ENCODE assay signal across 22 cellular contexts in genomic region chr16:28900601-28901000, GRCh38. TPM values are rescaled to one million over a fixed set of nuclear protein-coding genes. Genes with fewer than 3 reads are reported as not detected.
"Had no signal": no experiment of that assay in that cellular context is flagged by ENCODE, and none has a peak within 500 bp of the region (broad histone marks: within the 10 kb centered on the region; RNA-seq: fewer than 3 reads in every experiment).

No MANE protein-coding gene starts in this region.

- H3K4me3 Mint-ChIP-seq: activated T-helper 1 cell treated with anti-CD3 and anti-CD28 coated beads, Interleukin-12 subunit alpha, Interleukin-12 subunit beta, Interleukin-2, Interleukin-4 antibody, amounts not matched to agents 30 ng/mL and 10 ng/mL and 1 ng/mL, durations not matched to agents 14 hours and 24 hours and 36 hours; memory B cell; neural crest cell had no signal

- H3K27ac Mint-ChIP-seq: activated T-helper 1 cell treated with anti-CD3 and anti-CD28 coated beads, Interleukin-12 subunit alpha, Interleukin-12 subunit beta, Interleukin-2, Interleukin-4 antibody, amounts not matched to agents 30 ng/mL and 10 ng/mL and 1 ng/mL, durations not matched to agents 14 hours and 24 hours and 36 hours; memory B cell had no signal

- H3K4me1 Mint-ChIP-seq: neural crest cell had no signal

- H3K27ac ChIP-seq: adrenal gland, esophagus muscularis mucosa, prostate gland, right atrium auricular region, tibial artery, VCaP had no signal

- DNase-seq: activated CD4-positive, alpha-beta T cell treated with anti-CD3 and anti-CD28 coated beads, Interleukin-2, amount 50 U/mL, for 4 hours; activated CD4-positive, CD25-positive, alpha-beta regulatory T cell treated with anti-CD3 and anti-CD28 coated beads, Interleukin-2, amount 50 U/mL, for 72 hours; activated gamma-delta T cell treated with Interleukin-2 at 50 U/mL for 16 hours; activated T-cell treated with anti-CD3 and anti-CD28 coated beads for 4 hours; adrenal gland; dermis blood vessel endothelial cell; effector memory CD4-positive, alpha-beta T cell; stimulated activated CD4-positive, alpha-beta T cell treated with anti-CD3 and anti-CD28 coated beads, Interleukin-2, amount 100 ng/mL, for 24 hours; stimulated activated naive CD8-positive, alpha-beta T cell treated with anti-CD3 and anti-CD28 coated beads, Interleukin-15, Interleukin-2, amounts not matched to agents 100 U/mL and 50 U/mL, for 24 hours; substantia nigra; T-helper 2 cell; tibial artery had no signal

- H3K9me3 Mint-ChIP-seq: activated naive CD4-positive, alpha-beta T cell treated with anti-CD3 and anti-CD28 coated beads, Interleukin-2, amount 50 U/mL, for 72 hours; activated T-helper 1 cell treated with anti-CD3 and anti-CD28 coated beads, Interleukin-12 subunit alpha, Interleukin-12 subunit beta, Interleukin-2, Interleukin-4 antibody, amounts not matched to agents 30 ng/mL and 10 ng/mL and 1 ng/mL, durations not matched to agents 14 hours and 24 hours and 36 hours; memory B cell; neural crest cell had no signal

- H3K27me3 Mint-ChIP-seq: memory B cell had no signal

- H3K4me1 ChIP-seq: adrenal gland, esophagus muscularis mucosa, prostate gland, right atrium auricular region, tibial artery had no signal

- ATAC-seq: activated naive CD4-positive, alpha-beta T cell treated with anti-CD3 and anti-CD28 coated beads, Interleukin-2, amount 50 U/mL, for 72 hours; stimulated activated naive CD8-positive, alpha-beta T cell treated with anti-CD3 and anti-CD28 coated beads, Interleukin-15, Interleukin-2, amounts not matched to agents 100 U/mL and 50 U/mL, for 24 hours had no signal

- H3K36me3 ChIP-seq: prostate gland had no signal

- H3K36me3 Mint-ChIP-seq: activated naive CD4-positive, alpha-beta T cell treated with anti-CD3 and anti-CD28 coated beads, Interleukin-2, amount 50 U/mL, for 72 hours had no signal

- H3K4me3 ChIP-seq: adrenal gland, esophagus muscularis mucosa, prostate gland, right atrium auricular region, tibial artery had no signal

- H3K9me3 ChIP-seq: adrenal gland, esophagus muscularis mucosa, prostate gland, right atrium auricular region, tibial artery had no signal

- H3K27me3 ChIP-seq: adrenal gland, esophagus muscularis mucosa, right atrium auricular region, tibial artery had no signal

RNA-seq across cellular contexts. Expression of gene ATP2A1, which starts 22.3 kb away (rescaled TPM):
- total RNA-seq: dermis blood vessel endothelial cell had no signal

RNA-seq across cellular contexts. Expression of gene CD19, which starts 31.2 kb away (rescaled TPM):
- total RNA-seq: activated T-helper 1 cell treated with anti-CD3 and anti-CD28 coated beads, Interleukin-12 subunit alpha, Interleukin-12 subunit beta, Interleukin-2, Interleukin-4 antibody, amounts not matched to agents 30 ng/mL and 10 ng/mL and 1 ng/mL, durations not matched to agents 14 hours and 24 hours and 36 hours; dermis blood vessel endothelial cell; endothelial cell of umbilical vein; neural crest cell; osteoblast had no signal
